ENCODE assay signal across 23 cellular contexts in genomic region chr18:74110149-74110548, GRCh38.
DNase-seq lines count a peak whose midpoint lies in the region; ATAC-seq and FAIRE-seq lines count a peak whose summit lies in the region.
"Had no signal": no experiment of that assay in that cellular context is flagged by ENCODE, and none has a peak within 500 bp of the region (broad histone marks: within the 10 kb centered on the region; RNA-seq: fewer than 3 reads in every experiment).

No MANE protein-coding gene starts in this region.

- FAIRE-seq in A204.1 (lab: Jason Lieb, UNC), result peak; percentile 30
- FAIRE-seq: A549, GM12891, GM19239, H1 had no signal

- DNase-seq in OCI-M1 (lab: John Stamatoyannopoulos, UW) (peak; percentile 23), T-helper 9 cell (no peak), medulla oblongata (ENCODE audit: extremely low spot score) (no peak), COLO668 (lab: John Stamatoyannopoulos, UW; ENCODE audit: unreplicated experiment) (no peak)
- DNase-seq: ACHN; AML-193; BE2C; Calu3; CD4-positive, alpha-beta T cell; CD8-positive, alpha-beta memory T cell; COR-L47; DMS53; DMS79 treated with DMSO at 0.1 percent for 48 hours; GF-D8; GM23248; H7; HCEC 1CT had no signal

- ATAC-seq in HG03354 (IDR thresholded peaks at IDR 0.05; ENCODE audit: poor library complexity, severe bottlenecking, unreplicated experiment), result peak; percentile 46
- ATAC-seq: A549 had no signal
